Comparison of ENCODE assay signal across 16 cellular contexts in genomic region chr6:69875715-69876114, GRCh38. TPM values are rescaled to one million over a fixed set of nuclear protein-coding genes. Genes with fewer than 3 reads are reported as not detected.
DNase-seq lines count a peak whose midpoint lies in the region; ATAC-seq, FAIRE-seq and TF ChIP-seq lines count a peak whose summit lies in the region.
"Had no signal": no experiment of that assay in that cellular context is flagged by ENCODE, and none has a peak within 500 bp of the region (broad histone marks: within the 10 kb centered on the region; RNA-seq: fewer than 3 reads in every experiment).

No MANE protein-coding gene starts in this region.

- peaks cover 48% of the 10 kb centered on the region for H3K36me3 Mint-ChIP-seq in activated B cell treated with CpG ODN at 0.5 μM for 24 hours (ENCODE audit: low read depth)
- H3K36me3 Mint-ChIP-seq in naive B cell: peaks cover 41 to 44% of the 10 kb centered on the region in 2 donors
- no peaks in the 10 kb centered on the region for H3K36me3 Mint-ChIP-seq in mesothelial cell of epicardium
- H3K36me3 Mint-ChIP-seq: CD4-positive, CD25-positive, alpha-beta regulatory T cell; CD8-positive, alpha-beta T cell had no signal

- H3K9me3 Mint-ChIP-seq in activated B cell treated with CpG ODN at 0.5 μM for 24 hours (peaks cover 8% of the 10 kb centered on the region), naive B cell (peaks cover 0 to 14% (median 5%) of the 10 kb centered on the region in 7 donors), mesothelial cell of epicardium (no peaks in the 10 kb centered on the region)
- H3K9me3 Mint-ChIP-seq: CD8-positive, alpha-beta T cell had no signal

- CTCF ChIA-PET in activated B cell treated with CpG ODN at 0.5 μM for 24 hours (lab: Charles Lee): no interaction called here

- DNase-seq in GM19239 (ENCODE audit: insufficient read length, low spot score): no peak
- no peak for DNase-seq in activated B cell treated with CpG ODN at 0.5 μM for 24 hours
- DNase-seq in naive B cell: no peak
- DNase-seq in mesothelial cell of epicardium (ENCODE audit: low spot score in 2 of 2, unreplicated experiment in 2 of 2): no peak
- no peak for DNase-seq in HTR-8/SVneo (ENCODE audit: insufficient read length, low spot score)
- no peak for DNase-seq in DMS 273 treated with DMSO at 0.1 percent for 48 hours (lab: John Stamatoyannopoulos, UW)
- DNase-seq: Caco-2; CD4-positive, CD25-positive, alpha-beta regulatory T cell; CD8-positive, alpha-beta T cell; DMS79; EL; GDM1; GOT3 had no signal

- POLR2A ChIA-PET in activated B cell treated with CpG ODN at 0.5 μM for 24 hours (lab: Charles Lee): interaction anchor here (1.3 to 1.6 kb wide), 3 partner anchors 9 to 19 kb away, joined by 3 to 12 read pairs (median 4); partner anchors contain the start of gene COL19A1

- intact Hi-C loops in activated B cell treated with CpG ODN at 0.5 μM for 24 hours (cut with micrococcal nuclease): no loop called here

- H3K4me1 Mint-ChIP-seq in activated B cell treated with CpG ODN at 0.5 μM for 24 hours (peaks cover 66% of the 10 kb centered on the region), naive B cell (peaks cover 41 to 81% (median 59%) of the 10 kb centered on the region in 3 donors), mesothelial cell of epicardium (no peaks in the 10 kb centered on the region)

- H3K27ac Mint-ChIP-seq in activated B cell treated with CpG ODN at 0.5 μM for 24 hours: peak overlapping the region; percentile 46
- H3K27ac Mint-ChIP-seq in naive B cell: peak overlapping the region; percentile 69 to 99 (median 90)
- no peak overlapping the region for H3K27ac Mint-ChIP-seq in mesothelial cell of epicardium
- H3K27ac Mint-ChIP-seq: CD4-positive, CD25-positive, alpha-beta regulatory T cell; CD8-positive, alpha-beta T cell had no signal

- ATAC-seq in activated B cell treated with CpG ODN at 0.5 μM for 24 hours (ENCODE audit: low read depth): no peak
- ATAC-seq in naive B cell (ENCODE audit: low read depth in 2 of 2): no peak
- ATAC-seq: CD8-positive, alpha-beta T cell; GM12878 had no signal

- no peaks in the 10 kb centered on the region for H3K27me3 Mint-ChIP-seq in activated B cell treated with CpG ODN at 0.5 μM for 24 hours
- no peaks in the 10 kb centered on the region for H3K27me3 Mint-ChIP-seq in naive B cell
- no peaks in the 10 kb centered on the region for H3K27me3 Mint-ChIP-seq in mesothelial cell of epicardium (ENCODE audit: low read depth)

- FAIRE-seq in GM19239 (lab: Jason Lieb, UNC) (peak; percentile 83), HTR-8/SVneo (lab: Jason Lieb, UNC) (no peak)
- FAIRE-seq: GM12878, H54 had no signal

- H3K4me3 Mint-ChIP-seq in activated B cell treated with CpG ODN at 0.5 μM for 24 hours: no peak overlapping the region
- H3K4me3 Mint-ChIP-seq in naive B cell: peak overlapping the region in 5 of 8 donors; percentile 0 to 36 (median 22)
- no peak overlapping the region for H3K4me3 Mint-ChIP-seq in mesothelial cell of epicardium
- H3K4me3 Mint-ChIP-seq: CD4-positive, CD25-positive, alpha-beta regulatory T cell; CD8-positive, alpha-beta T cell had no signal

- TF ChIP-seq CTCF in activated B cell treated with CpG ODN at 0.5 μM for 24 hours (IDR thresholded peaks at IDR 0.05) (no peak), mesothelial cell of epicardium (IDR thresholded peaks at IDR 0.05; ENCODE audit: unreplicated experiment) (no peak)

RNA-seq across cellular contexts. Expression of gene COL19A1, which starts 9.4 kb away (rescaled TPM):
- total RNA-seq in activated B cell treated with CpG ODN at 0.5 μM for 24 hours (41.9 and 54.4 TPM in 2 replicates), mesothelial cell of epicardium (0.18 to 0.43 TPM (median 0.25 TPM) in 3 replicates)
- 10 to 100 TPM; 14.1 to 47.3 (median 31.9) TPM for polyA plus RNA-seq in naive B cell (ENCODE audit: low read depth in 6 of 6)
- total RNA-seq: A172, Caco-2 had no signal
- polyA plus RNA-seq: CD4-positive, CD25-positive, alpha-beta regulatory T cell had no signal

Comparison
In these comparisons a context has a peak if more than half of its experiments do, and no peak if none do; other contexts are left out.
1. H3K4me3 Mint-ChIP-seq: peak in naive B cell (5 of 8); none in activated B cell treated with CpG ODN at 0.5 μM for 24 hours (single experiment) and mesothelial cell of epicardium (single experiment).
2. RNA of gene COL19A1, which starts 9.4 kb away (total RNA-seq): 41.9 to 54.4 TPM in activated B cell treated with CpG ODN at 0.5 μM for 24 hours; 0.18 to 0.43 TPM in mesothelial cell of epicardium; every median in the first group is over 10 times any median in the second.